13 cellular contexts compared by ENCODE assay signal in the genomic region with DNA sequence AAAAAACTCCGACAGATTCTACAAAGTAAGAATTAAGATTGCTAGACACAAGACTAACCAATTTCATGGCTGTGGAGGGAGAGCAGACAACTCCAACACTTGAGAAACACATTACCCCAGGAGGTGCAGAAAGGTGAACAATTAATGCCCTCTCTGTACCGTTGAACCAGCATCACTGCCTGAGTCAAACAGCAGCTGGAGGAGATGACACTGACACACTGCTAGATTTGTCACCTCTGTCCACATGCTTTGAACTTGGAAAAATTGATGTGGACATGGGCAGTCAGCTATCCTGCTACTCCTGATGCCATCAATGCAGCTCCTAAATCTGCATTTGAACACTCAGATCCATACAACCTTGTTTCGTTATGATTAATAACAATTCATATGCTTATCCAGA.
"Had no signal": no experiment of that assay in that cellular context is flagged by ENCODE, and none has a peak within 500 bp of the region (broad histone marks: within the 10 kb centered on the region; RNA-seq: fewer than 3 reads in every experiment).

No MANE protein-coding gene starts in this region.

- DNase-seq: activated CD4-positive, alpha-beta T cell treated with anti-CD3 and anti-CD28 coated beads, Interleukin-2, amount 50 U/mL, for 4 hours; activated CD8-positive, alpha-beta memory T cell treated with anti-CD3 and anti-CD28 coated beads, Interleukin-2, amount 50 U/mL, for 48 hours; activated naive CD4-positive, alpha-beta T cell treated with anti-CD3 and anti-CD28 coated beads for 36 hours; effector CD8-positive, alpha-beta T cell; esophagus squamous epithelium; islet precursor cell; left ventricle myocardium superior; mesendoderm; right lobe of liver; SJCRH30; T-helper 2 cell; upper lobe of right lung had no signal

- ATAC-seq: left ventricle myocardium superior, right lobe of liver, upper lobe of right lung had no signal

- H3K4me3 Mint-ChIP-seq: activated naive CD4-positive, alpha-beta T cell treated with anti-CD3 and anti-CD28 coated beads for 36 hours had no signal

- H3K9me3 Mint-ChIP-seq: activated naive CD4-positive, alpha-beta T cell treated with anti-CD3 and anti-CD28 coated beads for 36 hours; activated T-helper 2 cell treated with anti-CD3 and anti-CD28 coated beads, Interferon-gamma antibody, Interleukin-2, Interleukin-4, amounts not matched to agents 10 μg/mL and 5 μg/mL and 100 μg/mL, durations not matched to agents 14 hours and 24 hours and 36 hours had no signal

- H3K27ac Mint-ChIP-seq: activated naive CD4-positive, alpha-beta T cell treated with anti-CD3 and anti-CD28 coated beads for 36 hours; activated T-helper 2 cell treated with anti-CD3 and anti-CD28 coated beads, Interferon-gamma antibody, Interleukin-2, Interleukin-4, amounts not matched to agents 10 μg/mL and 5 μg/mL and 100 μg/mL, durations not matched to agents 14 hours and 24 hours and 36 hours had no signal
